8 cellular contexts compared by ENCODE assay signal in the genomic region with DNA sequence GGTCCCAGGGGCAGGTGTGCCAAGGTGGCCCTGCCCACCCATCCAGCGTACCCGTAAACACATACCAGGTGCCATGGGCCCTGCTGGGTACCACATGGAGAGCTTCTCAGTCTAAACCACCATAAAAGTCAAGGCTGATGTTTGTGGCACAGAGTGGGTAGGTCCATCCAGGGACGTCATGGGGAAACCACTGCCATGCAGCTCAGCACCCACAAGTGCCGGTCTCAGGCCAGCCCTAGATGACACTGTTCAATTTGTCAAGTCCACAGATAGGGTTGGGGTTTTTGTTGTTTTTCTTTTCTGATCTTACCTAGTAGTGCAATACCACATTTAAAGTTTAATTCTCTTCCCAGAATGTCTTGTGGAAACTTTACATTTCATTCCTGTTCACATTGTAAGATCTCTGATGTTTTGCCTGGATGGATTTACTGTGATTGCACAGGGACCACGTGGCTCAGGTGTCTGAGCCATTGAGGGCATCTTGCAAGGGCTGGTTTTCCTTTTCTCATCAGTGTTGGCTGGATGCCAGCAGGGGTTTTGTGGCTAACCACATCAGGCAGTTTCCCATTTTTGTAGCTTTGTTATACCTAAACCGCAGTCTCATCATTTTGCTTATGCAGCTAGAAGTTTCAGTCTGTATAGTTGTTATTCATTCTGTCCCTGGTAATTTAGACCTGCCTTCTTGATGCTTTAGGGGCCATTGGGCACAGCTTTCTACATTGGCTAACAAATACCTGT.
DNase-seq lines count a peak whose midpoint lies in the region; ATAC-seq and TF ChIP-seq lines count a peak whose summit lies in the region.

No MANE protein-coding gene starts in this region.

- H2AFZ ChIP-seq in GM23248 (no peak overlapping the region), neuronal stem cell (ENCODE audit: low read length) (no peak overlapping the region)

- no peaks in the 10 kb centered on the region for H3K9me3 ChIP-seq in BLaER1
- no peaks in the 10 kb centered on the region for H3K9me3 ChIP-seq in GM23248 (ENCODE audit: low read depth)
- H3K9me3 ChIP-seq in mucosa of descending colon: no peaks in the 10 kb centered on the region
- H3K9me3 ChIP-seq in upper lobe of right lung: no peaks in the 10 kb centered on the region
- H3K9me3 ChIP-seq in neuronal stem cell (replicated peaks in 1 of 2; ENCODE audit: control insufficient read depth in 2 of 2, insufficient read depth in 1 of 2, low read depth in 1 of 2, low read length in 2 of 2): no peaks in the 10 kb centered on the region

- H3K4me3 Mint-ChIP-seq in activated T-cell treated with anti-CD3 and anti-CD28 coated beads, Interleukin-2, amount 50 U/mL, for 72 hours: peak overlapping the region; percentile 18 to 32

- in situ Hi-C loops in GM23248 (cut with MboI): no loop called here

- H3K4me2 ChIP-seq in BLaER1 (peak overlapping the region; percentile 55), GM23248 (ENCODE audit: unreplicated experiment) (no peak overlapping the region), neuronal stem cell (ENCODE audit: insufficient read depth, low read length, poor library complexity, severe bottlenecking) (no peak overlapping the region)

- H2AK5ac ChIP-seq in neuronal stem cell (ENCODE audit: low read depth, low read length): no peak overlapping the region

- H3K36me3 Mint-ChIP-seq in activated T-cell treated with anti-CD3 and anti-CD28 coated beads, Interleukin-2, amount 50 U/mL, for 72 hours (ENCODE audit: insufficient read depth in 2 of 2): peaks cover 9 to 17% of the 10 kb centered on the region in 2 donors

- no peaks in the 10 kb centered on the region for H3K9me3 Mint-ChIP-seq in activated T-cell treated with anti-CD3 and anti-CD28 coated beads, Interleukin-2, amount 50 U/mL, for 72 hours

- H3K14ac ChIP-seq in neuronal stem cell (ENCODE audit: low read length): no peak overlapping the region

- H3K4me1 Mint-ChIP-seq in activated T-cell treated with anti-CD3 and anti-CD28 coated beads, Interleukin-2, amount 50 U/mL, for 72 hours (ENCODE audit: low read depth): peaks cover 33% of the 10 kb centered on the region

- no peak overlapping the region for H3K9ac ChIP-seq in BLaER1
- H3K9ac ChIP-seq in GM23248: no peak overlapping the region
- no peak overlapping the region for H3K9ac ChIP-seq in neuronal stem cell (ENCODE audit: low read depth, low read length, poor library complexity)

- no peaks in the 10 kb centered on the region for H3K79me2 ChIP-seq in GM23248 (ENCODE audit: insufficient read depth)

- H3K27me3 Mint-ChIP-seq in activated T-cell treated with anti-CD3 and anti-CD28 coated beads, Interleukin-2, amount 50 U/mL, for 72 hours (ENCODE audit: low read depth): peaks cover 40% of the 10 kb centered on the region

- H3K4me1 ChIP-seq in BLaER1 (peaks cover 17% of the 10 kb centered on the region), GM23248 (ENCODE audit: insufficient read depth) (no peaks in the 10 kb centered on the region), mucosa of descending colon (ENCODE audit: low read depth) (no peaks in the 10 kb centered on the region), upper lobe of right lung (no peaks in the 10 kb centered on the region), neuronal stem cell (ENCODE audit: control insufficient read depth in 2 of 2, insufficient read depth in 1 of 2, low read depth in 1 of 2, low read length in 2 of 2) (peaks cover 0 to 3% of the 10 kb centered on the region in 2 donors)

- H3K36me3 ChIP-seq in BLaER1: peaks cover 68% of the 10 kb centered on the region
- peaks cover 20% of the 10 kb centered on the region; the same call in 1 of the 2 replicates for H3K36me3 ChIP-seq in GM23248 (ENCODE audit: low read depth)
- no peaks in the 10 kb centered on the region for H3K36me3 ChIP-seq in mucosa of descending colon (ENCODE audit: low read depth)
- peaks cover 58% of the 10 kb centered on the region for H3K36me3 ChIP-seq in upper lobe of right lung
- H3K36me3 ChIP-seq in neuronal stem cell (replicated peaks in 1 of 2; ENCODE audit: control insufficient read depth in 2 of 2, insufficient read depth in 2 of 2, low read length in 2 of 2): peaks cover 10 to 68% of the 10 kb centered on the region in 2 donors

- H3K4me3 ChIP-seq in BLaER1 (no peak overlapping the region), GM23248 (no peak overlapping the region), mucosa of descending colon (no peak overlapping the region), upper lobe of right lung (no peak overlapping the region), neuronal stem cell (ENCODE audit: low read length in 2 of 2) (no peak overlapping the region)

- H3K79me1 ChIP-seq in neuronal stem cell (ENCODE audit: low read depth, low read length): no peaks in the 10 kb centered on the region

- peaks cover 73% of the 10 kb centered on the region for H4K20me1 ChIP-seq in BLaER1
- no peaks in the 10 kb centered on the region for H4K20me1 ChIP-seq in GM23248 (ENCODE audit: insufficient read depth)

- 79 to 80% methylated on average over 6 of the region's 6 CpGs for WGBS in GM23248 (ENCODE audit: low coverage in 1 of 2, low lambda C conversion rate in 2 of 2, missing lambda C conversion rate in 2 of 2), 2 experiments
- no CpG with 5 or more reads among the region's 6 CpGs for WGBS in neuronal stem cell (ENCODE audit: extremely low coverage in 2 of 2, insufficient read length in 2 of 2, insufficient replicate concordance in 1 of 2), 2 donors

- no peak overlapping the region for H3K23ac ChIP-seq in neuronal stem cell (ENCODE audit: low read depth, low read length, poor library complexity)

- DNase-seq in GM23248 (peak; percentile 26), RKO (ENCODE audit: low spot score) (peak; percentile 14), mucosa of descending colon (peak; percentile 51 to 71 (median 65)), upper lobe of right lung (no peak), neuronal stem cell (ENCODE audit: low spot score) (no peak)
- peak; percentile 95 to 97 for DNase-seq in activated T-cell treated with anti-CD3 and anti-CD28 coated beads, Interleukin-2, amount 50 U/mL, for 72 hours

- no peak for TF ChIP-seq CTCF in mucosa of descending colon (IDR thresholded peaks at IDR 0.05)
- no peak for TF ChIP-seq CTCF in upper lobe of right lung (IDR thresholded peaks at IDR 0.05)

- no peak overlapping the region for H2BK15ac ChIP-seq in neuronal stem cell (ENCODE audit: low read length)

- H3K27ac ChIP-seq in BLaER1 (no peak overlapping the region), GM23248 (no peak overlapping the region), upper lobe of right lung (no peak overlapping the region), neuronal stem cell (replicated peaks; ENCODE audit: low read length) (no peak overlapping the region)

- ATAC-seq in activated T-cell treated with anti-CD3 and anti-CD28 coated beads, Interleukin-2, amount 50 U/mL, for 72 hours (replicated peaks in 1 of 2): peak; percentile 86 to 87
- ATAC-seq in mucosa of descending colon (peak; percentile 57), HG03196 (IDR thresholded peaks at IDR 0.05; ENCODE audit: unreplicated experiment) (no peak), upper lobe of right lung (no peak)

- no peak overlapping the region for H4K91ac ChIP-seq in neuronal stem cell (ENCODE audit: low read depth, low read length, poor library complexity)

- H3K4ac ChIP-seq in neuronal stem cell (ENCODE audit: low read length): no peak overlapping the region

- H2BK12ac ChIP-seq in neuronal stem cell (ENCODE audit: low read length): no peak overlapping the region

- H3F3A ChIP-seq in GM23248 (ENCODE audit: insufficient read depth): no peaks in the 10 kb centered on the region

- H3K27me3 ChIP-seq in BLaER1 (peaks cover 26% of the 10 kb centered on the region), GM23248 (replicated peaks; ENCODE audit: insufficient read depth) (no peaks in the 10 kb centered on the region), upper lobe of right lung (no peaks in the 10 kb centered on the region), neuronal stem cell (ENCODE audit: control insufficient read depth in 3 of 3, insufficient read depth in 3 of 3, low read depth in 1 of 3, low read length in 3 of 3) (no peaks in the 10 kb centered on the region)

- H2BK5ac ChIP-seq in neuronal stem cell (ENCODE audit: low read length): no peak overlapping the region

- no peak overlapping the region for H4K8ac ChIP-seq in neuronal stem cell (ENCODE audit: low read depth, low read length)

- no peaks in the 10 kb centered on the region for H3K9me2 ChIP-seq in GM23248 (ENCODE audit: insufficient read depth)

- H2BK120ac ChIP-seq in neuronal stem cell (ENCODE audit: low read depth, low read length): no peak overlapping the region

- H3K27ac Mint-ChIP-seq in activated T-cell treated with anti-CD3 and anti-CD28 coated beads, Interleukin-2, amount 50 U/mL, for 72 hours: peak overlapping the region; percentile 92

- intact Hi-C loops in mucosa of descending colon (cut with DNase I, micrococcal nuclease) (no loop called here), upper lobe of right lung (cut with DNase I) (no loop called here)

- H3K18ac ChIP-seq in neuronal stem cell (ENCODE audit: low read length): no peak overlapping the region

Comparison
In these comparisons a context has a peak if more than half of its experiments do, and no peak if none do; other contexts are left out.
1. DNase-seq: peak in GM23248 (single experiment), RKO (single experiment), activated T-cell treated with anti-CD3 and anti-CD28 coated beads, Interleukin-2, amount 50 U/mL, for 72 hours (2 of 2) and mucosa of descending colon (3 of 3); none in upper lobe of right lung (single experiment) and neuronal stem cell (single experiment).
2. ATAC-seq: peak in activated T-cell treated with anti-CD3 and anti-CD28 coated beads, Interleukin-2, amount 50 U/mL, for 72 hours (2 of 2) and mucosa of descending colon (single experiment); none in HG03196 (single experiment) and upper lobe of right lung (single experiment).